28 cellular contexts compared by ENCODE assay signal in genomic region chr2:64620661-64621060, GRCh38.
"Had no signal": no experiment of that assay in that cellular context is flagged by ENCODE, and none has a peak within 500 bp of the region (broad histone marks: within the 10 kb centered on the region; RNA-seq: fewer than 3 reads in every experiment).

No MANE protein-coding gene starts in this region.

- H3K27ac ChIP-seq: left lung, lower lobe of right lung, pancreas, prostate gland, sigmoid colon, stomach, testis, thyroid gland, transverse colon, upper lobe of left lung, vagina had no signal

- H3K9me3 ChIP-seq: left lung, lower lobe of right lung, pancreas, prostate gland, sigmoid colon, stomach, testis, thyroid gland, transverse colon, upper lobe of left lung, vagina had no signal

- DNase-seq: kidney glomerular epithelial cell; left cardiac atrium; left lung; lower lobe of right lung; mammary epithelial cell; mesenchymal stem cell; naive thymus-derived CD8-positive, alpha-beta T cell; nucleus accumbens; pancreas; posterior cingulate gyrus; retina; right cardiac atrium; sigmoid colon; small intestine; stimulated activated CD4-positive, alpha-beta T cell treated with anti-CD3 and anti-CD28 coated beads, Interleukin-1b, Interleukin-23, amount 100 ng/mL, for 48 hours; stimulated activated CD4-positive, alpha-beta T cell treated with anti-CD3 and anti-CD28 coated beads, Interleukin-2, amount 100 ng/mL, for 48 hours; stimulated activated CD4-positive, alpha-beta T cell treated with anti-CD3 and anti-CD28 coated beads, Interleukin-4, amount 100 ng/mL, for 4 hours; stimulated activated CD8-positive, alpha-beta memory T cell treated with anti-CD3 and anti-CD28 coated beads, Interleukin-4, amount 100 ng/mL, for 48 hours; stimulated activated naive B cell treated with anti-CD40 and anti-IgM and Interleukin-4, amounts not matched to agents 10 μg/mL and 1 μg/mL and 100 μg/mL, for 72 hours; stimulated activated naive CD8-positive, alpha-beta T cell treated with anti-CD3 and anti-CD28 coated beads, Interleukin-15, Interleukin-2, amounts not matched to agents 100 U/mL and 50 U/mL, for 24 hours; stomach; testis; thyroid gland; transverse colon; upper lobe of left lung had no signal

- FAIRE-seq: keratinocyte, pancreas, small intestine had no signal

- H3K4me1 ChIP-seq: left lung, lower lobe of right lung, pancreas, prostate gland, upper lobe of left lung, vagina had no signal

- H3K36me3 ChIP-seq: left lung, lower lobe of right lung, pancreas, prostate gland, sigmoid colon, stomach, thyroid gland, transverse colon, upper lobe of left lung, vagina had no signal

- H3K27me3 ChIP-seq: left lung, pancreas, sigmoid colon, stomach, testis, thyroid gland, transverse colon, upper lobe of left lung, vagina had no signal

- H3K4me3 ChIP-seq: left lung, lower lobe of right lung, pancreas, prostate gland, sigmoid colon, stomach, testis, thyroid gland, transverse colon, upper lobe of left lung, vagina had no signal

- ATAC-seq: left cardiac atrium; left lung; lower lobe of right lung; naive thymus-derived CD8-positive, alpha-beta T cell; pancreas; right cardiac atrium; stimulated activated naive B cell treated with anti-CD40 and anti-IgM and Interleukin-4, amounts not matched to agents 10 μg/mL and 1 μg/mL and 100 μg/mL, for 72 hours; stimulated activated naive CD8-positive, alpha-beta T cell treated with anti-CD3 and anti-CD28 coated beads, Interleukin-15, Interleukin-2, amounts not matched to agents 100 U/mL and 50 U/mL, for 24 hours had no signal
